In genomic region chr2:126239560-126239959, GRCh38 we compare ENCODE assay signal across 29 cellular contexts.
"Had no signal": no experiment of that assay in that cellular context is flagged by ENCODE, and none has a peak within 500 bp of the region (broad histone marks: within the 10 kb centered on the region; RNA-seq: fewer than 3 reads in every experiment).

No MANE protein-coding gene starts in this region.

- H3K27me3 ChIP-seq: ascending aorta, breast epithelium, dorsolateral prefrontal cortex had no signal

- H3K4me3 ChIP-seq: ascending aorta, breast epithelium, cardiac muscle cell, coronary artery, dorsolateral prefrontal cortex had no signal

- H3K4me3 Mint-ChIP-seq: activated CD4-positive, alpha-beta memory T cell treated with anti-CD3 and anti-CD28 coated beads for 36 hours; activated CD4-positive, alpha-beta T cell treated with anti-CD3 and anti-CD28 coated beads for 36 hours; activated CD4-positive, alpha-beta T cell treated with anti-CD3 and anti-CD28 coated beads, Interleukin-2, amount 10 ng/mL, durations not matched to agents 24 days and 14 days; activated CD8-positive, alpha-beta memory T cell treated with anti-CD3 and anti-CD28 coated beads, Interleukin-2, amount 10 ng/mL, durations not matched to agents 7 days and 5 days; activated CD8-positive, alpha-beta T cell treated with anti-CD3 and anti-CD28 coated beads, Interleukin-2, amount 10 ng/mL, durations not matched to agents 7 days and 5 days; activated naive CD4-positive, alpha-beta T cell treated with anti-CD3 and anti-CD28 coated beads for 36 hours; activated naive CD8-positive, alpha-beta T cell treated with anti-CD3 and anti-CD28 coated beads, Interleukin-2, amount 10 ng/mL, durations not matched to agents 7 days and 5 days; activated T-helper 1 cell treated with anti-CD3 and anti-CD28 coated beads, Interleukin-12 subunit alpha, Interleukin-12 subunit beta, Interleukin-2, Interleukin-4 antibody, amounts not matched to agents 30 ng/mL and 10 ng/mL and 1 ng/mL, durations not matched to agents 14 hours and 24 hours and 36 hours; brain; central memory CD8-positive, alpha-beta T cell; dendritic cell treated with granulocyte-macrophage colony-stimulating factor and Interleukin-4, amounts not matched to agents 40 ng/mL and 50 ng/mL, for 4 days; endodermal cell had no signal

- H3K36me3 Mint-ChIP-seq: activated CD4-positive, alpha-beta memory T cell treated with anti-CD3 and anti-CD28 coated beads for 36 hours; activated CD8-positive, alpha-beta memory T cell treated with anti-CD3 and anti-CD28 coated beads, Interleukin-2, amount 10 ng/mL, durations not matched to agents 7 days and 5 days; activated naive CD4-positive, alpha-beta T cell treated with anti-CD3 and anti-CD28 coated beads, Interleukin-2, amount 50 U/mL, for 72 hours; activated naive CD8-positive, alpha-beta T cell treated with anti-CD3 and anti-CD28 coated beads, Interleukin-2, amount 10 ng/mL, durations not matched to agents 7 days and 5 days; brain had no signal

- H3K27ac Mint-ChIP-seq: activated CD4-positive, alpha-beta memory T cell treated with anti-CD3 and anti-CD28 coated beads for 36 hours; activated CD4-positive, alpha-beta T cell treated with anti-CD3 and anti-CD28 coated beads for 36 hours; activated CD4-positive, alpha-beta T cell treated with anti-CD3 and anti-CD28 coated beads, Interleukin-2, amount 10 ng/mL, durations not matched to agents 24 days and 14 days; activated CD8-positive, alpha-beta memory T cell treated with anti-CD3 and anti-CD28 coated beads, Interleukin-2, amount 10 ng/mL, durations not matched to agents 7 days and 5 days; activated CD8-positive, alpha-beta T cell treated with anti-CD3 and anti-CD28 coated beads, Interleukin-2, amount 10 ng/mL, durations not matched to agents 7 days and 5 days; activated naive CD4-positive, alpha-beta T cell treated with anti-CD3 and anti-CD28 coated beads for 36 hours; activated naive CD4-positive, alpha-beta T cell treated with anti-CD3 and anti-CD28 coated beads, Interleukin-2, amount 50 U/mL, for 72 hours; activated naive CD8-positive, alpha-beta T cell treated with anti-CD3 and anti-CD28 coated beads, Interleukin-2, amount 10 ng/mL, durations not matched to agents 7 days and 5 days; activated T-helper 1 cell treated with anti-CD3 and anti-CD28 coated beads, Interleukin-12 subunit alpha, Interleukin-12 subunit beta, Interleukin-2, Interleukin-4 antibody, amounts not matched to agents 30 ng/mL and 10 ng/mL and 1 ng/mL, durations not matched to agents 14 hours and 24 hours and 36 hours; activated T-helper 2 cell treated with anti-CD3 and anti-CD28 coated beads, Interferon-gamma antibody, Interleukin-2, Interleukin-4, amounts not matched to agents 10 μg/mL and 5 μg/mL and 100 μg/mL, durations not matched to agents 14 hours and 24 hours and 36 hours; brain; dendritic cell treated with granulocyte-macrophage colony-stimulating factor and Interleukin-4, amounts not matched to agents 40 ng/mL and 50 ng/mL, for 4 days; endodermal cell had no signal

- DNase-seq: activated CD4-positive, alpha-beta memory T cell treated with anti-CD3 and anti-CD28 coated beads for 36 hours; activated CD4-positive, alpha-beta T cell treated with anti-CD3 and anti-CD28 coated beads for 36 hours; activated CD4-positive, alpha-beta T cell treated with anti-CD3 and anti-CD28 coated beads, Interleukin-2, amount 10 ng/mL, durations not matched to agents 24 days and 14 days; activated CD4-positive, CD25-positive, alpha-beta regulatory T cell; activated CD4-positive, CD25-positive, alpha-beta regulatory T cell treated with anti-CD3 and anti-CD28 coated beads, Interleukin-2, amount 50 U/mL, for 72 hours; activated CD8-positive, alpha-beta memory T cell treated with anti-CD3 and anti-CD28 coated beads, Interleukin-2, amount 10 ng/mL, durations not matched to agents 7 days and 5 days; activated CD8-positive, alpha-beta memory T cell treated with anti-CD3 and anti-CD28 coated beads, Interleukin-2, amount 50 U/mL, for 4 hours; activated CD8-positive, alpha-beta T cell treated with anti-CD3 and anti-CD28 coated beads, Interleukin-2, amount 10 ng/mL, durations not matched to agents 7 days and 5 days; activated effector memory CD4-positive, alpha-beta T cell treated with anti-CD3 and anti-CD28 coated beads, Interleukin-2, amount 50 U/mL, for 16 hours; activated naive CD4-positive, alpha-beta T cell treated with anti-CD3 and anti-CD28 coated beads for 36 hours; activated naive CD8-positive, alpha-beta T cell treated with anti-CD3 and anti-CD28 coated beads, Interleukin-2, amount 10 ng/mL, durations not matched to agents 7 days and 5 days; activated T-cell treated with anti-CD3 and anti-CD28 coated beads, Interleukin-2, amount 50 U/mL, for 1 hour; activated T-cell treated with anti-CD3 and anti-CD28 coated beads, Interleukin-2, amount 50 U/mL, for 48 hours; dorsolateral prefrontal cortex; effector memory CD4-positive, alpha-beta T cell; endodermal cell; foreskin fibroblast; head of caudate nucleus; T-helper 2 cell had no signal

- H3K36me3 ChIP-seq: ascending aorta, breast epithelium, cardiac muscle cell had no signal

- H3K4me1 Mint-ChIP-seq: activated CD4-positive, alpha-beta T cell treated with anti-CD3 and anti-CD28 coated beads for 36 hours; activated CD4-positive, alpha-beta T cell treated with anti-CD3 and anti-CD28 coated beads, Interleukin-2, amount 10 ng/mL, durations not matched to agents 24 days and 14 days; activated CD8-positive, alpha-beta memory T cell treated with anti-CD3 and anti-CD28 coated beads, Interleukin-2, amount 10 ng/mL, durations not matched to agents 7 days and 5 days; activated naive CD8-positive, alpha-beta T cell treated with anti-CD3 and anti-CD28 coated beads, Interleukin-2, amount 10 ng/mL, durations not matched to agents 7 days and 5 days; brain; central memory CD8-positive, alpha-beta T cell; endodermal cell had no signal

- H3K27ac ChIP-seq: ascending aorta, breast epithelium, cardiac muscle cell, coronary artery, dorsolateral prefrontal cortex had no signal

- H3K9me3 Mint-ChIP-seq: activated CD4-positive, alpha-beta memory T cell treated with anti-CD3 and anti-CD28 coated beads for 36 hours; activated CD4-positive, alpha-beta T cell treated with anti-CD3 and anti-CD28 coated beads, Interleukin-2, amount 10 ng/mL, durations not matched to agents 24 days and 14 days; activated naive CD4-positive, alpha-beta T cell treated with anti-CD3 and anti-CD28 coated beads for 36 hours; activated naive CD4-positive, alpha-beta T cell treated with anti-CD3 and anti-CD28 coated beads, Interleukin-2, amount 50 U/mL, for 72 hours; activated naive CD8-positive, alpha-beta T cell treated with anti-CD3 and anti-CD28 coated beads, Interleukin-2, amount 10 ng/mL, durations not matched to agents 7 days and 5 days; activated T-helper 1 cell treated with anti-CD3 and anti-CD28 coated beads, Interleukin-12 subunit alpha, Interleukin-12 subunit beta, Interleukin-2, Interleukin-4 antibody, amounts not matched to agents 30 ng/mL and 10 ng/mL and 1 ng/mL, durations not matched to agents 14 hours and 24 hours and 36 hours; activated T-helper 2 cell treated with anti-CD3 and anti-CD28 coated beads, Interferon-gamma antibody, Interleukin-2, Interleukin-4, amounts not matched to agents 10 μg/mL and 5 μg/mL and 100 μg/mL, durations not matched to agents 14 hours and 24 hours and 36 hours; brain; central memory CD8-positive, alpha-beta T cell; dendritic cell treated with granulocyte-macrophage colony-stimulating factor and Interleukin-4, amounts not matched to agents 40 ng/mL and 50 ng/mL, for 4 days; endodermal cell had no signal

- H3K4me1 ChIP-seq: ascending aorta, breast epithelium had no signal

- H3K9me3 ChIP-seq: ascending aorta, breast epithelium had no signal

- H3K27me3 Mint-ChIP-seq: activated CD4-positive, alpha-beta memory T cell treated with anti-CD3 and anti-CD28 coated beads for 36 hours; activated CD4-positive, alpha-beta T cell treated with anti-CD3 and anti-CD28 coated beads, Interleukin-2, amount 10 ng/mL, durations not matched to agents 24 days and 14 days; activated CD8-positive, alpha-beta memory T cell treated with anti-CD3 and anti-CD28 coated beads, Interleukin-2, amount 10 ng/mL, durations not matched to agents 7 days and 5 days; activated naive CD8-positive, alpha-beta T cell treated with anti-CD3 and anti-CD28 coated beads, Interleukin-2, amount 10 ng/mL, durations not matched to agents 7 days and 5 days; brain; central memory CD8-positive, alpha-beta T cell had no signal
